ENCODE assay signal across 21 cellular contexts in genomic region chr2:2574401-2575184, GRCh38.
"Had no signal": no experiment of that assay in that cellular context is flagged by ENCODE, and none has a peak within 500 bp of the region (broad histone marks: within the 10 kb centered on the region; RNA-seq: fewer than 3 reads in every experiment).

No MANE protein-coding gene starts in this region.

- H3K27ac ChIP-seq: esophagus muscularis mucosa, foreskin keratinocyte, left lung, SK-N-MC, VCaP had no signal

- FAIRE-seq: TTC549 had no signal

- DNase-seq: activated CD4-positive, alpha-beta T cell treated with anti-CD3 and anti-CD28 coated beads for 4 hours; activated CD4-positive, alpha-beta T cell treated with anti-CD3 and anti-CD28 coated beads, Interleukin-2, amount 50 U/mL, for 48 hours; activated effector memory CD4-positive, alpha-beta T cell treated with Interleukin-2 at 50 U/mL for 16 hours; amygdala; caudate nucleus; foreskin keratinocyte; left lung; naive thymus-derived CD4-positive, alpha-beta T cell; nucleus accumbens; right cardiac atrium; stimulated activated CD4-positive, alpha-beta T cell treated with anti-CD3 and anti-CD28 coated beads, Interleukin-2, amount 100 ng/mL, for 48 hours; stimulated activated naive CD4-positive, alpha-beta T cell treated with Interleukin-2 at 50 U/mL for 16 hours; T-helper 9 cell had no signal

- H3K4me3 Mint-ChIP-seq: activated naive CD4-positive, alpha-beta T cell treated with anti-CD3 and anti-CD28 coated beads for 36 hours; mesothelial cell of epicardium; naive thymus-derived CD4-positive, alpha-beta T cell; type B pancreatic cell had no signal

- H3K9me3 Mint-ChIP-seq: activated naive CD4-positive, alpha-beta T cell treated with anti-CD3 and anti-CD28 coated beads for 36 hours; mesothelial cell of epicardium; naive thymus-derived CD4-positive, alpha-beta T cell; type B pancreatic cell had no signal

- H3K27ac Mint-ChIP-seq: activated naive CD4-positive, alpha-beta T cell treated with anti-CD3 and anti-CD28 coated beads for 36 hours; mesothelial cell of epicardium; naive thymus-derived CD4-positive, alpha-beta T cell; type B pancreatic cell had no signal

- ATAC-seq: left lung, right cardiac atrium had no signal

- H3K9me3 ChIP-seq: esophagus muscularis mucosa had no signal

- H3K36me3 ChIP-seq: esophagus muscularis mucosa, left lung had no signal

- H3K4me1 ChIP-seq: esophagus muscularis mucosa, foreskin keratinocyte, left lung had no signal

- H3K27me3 ChIP-seq: foreskin keratinocyte had no signal

- H3K36me3 Mint-ChIP-seq: mesothelial cell of epicardium; naive thymus-derived CD4-positive, alpha-beta T cell; type B pancreatic cell had no signal

- H3K4me1 Mint-ChIP-seq: mesothelial cell of epicardium; naive thymus-derived CD4-positive, alpha-beta T cell had no signal

- H3K4me3 ChIP-seq: esophagus muscularis mucosa, left lung, lung, SK-N-MC had no signal
